Comparison of ENCODE assay signal across 1 cellular context in genomic region chr11:66282468-66283455, GRCh38.
TF ChIP-seq lines count a peak whose summit lies in the region.

No MANE protein-coding gene starts in this region.

TF ChIP-seq in K562, 482 proteins besides CTCF, POLR2A, EP300 and RAD21 (continued from another document and continues in another):
- TF ChIP-seq, protein P1, sequence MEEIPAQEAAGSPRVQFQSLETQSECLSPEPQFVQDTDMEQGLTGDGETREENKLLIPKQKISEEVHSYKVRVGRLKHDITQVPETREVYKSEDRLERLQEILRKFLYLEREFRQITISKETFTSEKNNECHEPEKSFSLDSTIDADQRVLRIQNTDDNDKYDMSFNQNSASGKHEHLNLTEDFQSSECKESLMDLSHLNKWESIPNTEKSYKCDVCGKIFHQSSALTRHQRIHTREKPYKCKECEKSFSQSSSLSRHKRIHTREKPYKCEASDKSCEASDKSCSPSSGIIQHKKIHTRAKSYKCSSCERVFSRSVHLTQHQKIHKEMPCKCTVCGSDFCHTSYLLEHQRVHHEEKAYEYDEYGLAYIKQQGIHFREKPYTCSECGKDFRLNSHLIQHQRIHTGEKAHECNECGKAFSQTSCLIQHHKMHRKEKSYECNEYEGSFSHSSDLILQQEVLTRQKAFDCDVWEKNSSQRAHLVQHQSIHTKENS (CRISPR knock-in tag; IDR thresholded peaks at IDR 0.05) = no peak
- TF ChIP-seq HNRNPUL1 (IDR thresholded peaks at IDR 0.05; ENCODE audit: low read length) (no peak), CREB1 (IDR thresholded peaks at IDR 0.05) (no peak; the same call in 1 of the 2 replicates), CREB1 (CRISPR knock-in tag; IDR thresholded peaks at IDR 0.05) (peak; percentile 81), ARHGAP35 (IDR thresholded peaks at IDR 0.05; ENCODE audit: partially characterized antibody) (no peak), FOXJ3 (CRISPR knock-in tag; IDR thresholded peaks at IDR 0.05) (no peak), SRSF7 (optimal IDR thresholded peaks at IDR 0.05; ENCODE audit: low read depth, low read length) (no peak), RNF2 (IDR thresholded peaks at IDR 0.05) (peak; percentile 79), NCOA2 (IDR thresholded peaks at IDR 0.05; ENCODE audit: partially characterized antibody in 2 of 2) (no peak), ZNF212 (CRISPR knock-in tag; IDR thresholded peaks at IDR 0.05) (no peak), CEBPZ (IDR thresholded peaks at IDR 0.05; ENCODE audit: borderline replicate concordance, low read depth, low read length) (no peak), MYC (IDR thresholded peaks at IDR 0.05; ENCODE audit: low read depth, low read length) (peak; percentile 62; the same call in 1 of the 2 replicates), MYC (CRISPR knock-in tag; IDR thresholded peaks at IDR 0.05; ENCODE audit: borderline replicate concordance, low read depth) (0 out of 2 replicates have a peak, but pooled peaks have one; percentile 23), GABPB1 (CRISPR knock-in tag; IDR thresholded peaks at IDR 0.05) (peak; percentile 77), STAT6 (CRISPR knock-in tag; IDR thresholded peaks at IDR 0.05) (no peak; the same call in 1 of the 2 replicates), GMEB1 (CRISPR knock-in tag; IDR thresholded peaks at IDR 0.05) (no peak), CC2D1A (IDR thresholded peaks at IDR 0.05) (no peak), YBX1 (IDR thresholded peaks at IDR 0.05) (no peak), EWSR1 (IDR thresholded peaks at IDR 0.05; ENCODE audit: borderline replicate concordance, low read depth, partially characterized antibody) (no peak), THRB (CRISPR knock-in tag; conservative IDR thresholded peaks at IDR 0.05) (no peak), KHSRP (IDR thresholded peaks at IDR 0.05) (no peak), HMBOX1 (IDR thresholded peaks at IDR 0.05) (no peak)
- TF ChIP-seq, protein P2, sequence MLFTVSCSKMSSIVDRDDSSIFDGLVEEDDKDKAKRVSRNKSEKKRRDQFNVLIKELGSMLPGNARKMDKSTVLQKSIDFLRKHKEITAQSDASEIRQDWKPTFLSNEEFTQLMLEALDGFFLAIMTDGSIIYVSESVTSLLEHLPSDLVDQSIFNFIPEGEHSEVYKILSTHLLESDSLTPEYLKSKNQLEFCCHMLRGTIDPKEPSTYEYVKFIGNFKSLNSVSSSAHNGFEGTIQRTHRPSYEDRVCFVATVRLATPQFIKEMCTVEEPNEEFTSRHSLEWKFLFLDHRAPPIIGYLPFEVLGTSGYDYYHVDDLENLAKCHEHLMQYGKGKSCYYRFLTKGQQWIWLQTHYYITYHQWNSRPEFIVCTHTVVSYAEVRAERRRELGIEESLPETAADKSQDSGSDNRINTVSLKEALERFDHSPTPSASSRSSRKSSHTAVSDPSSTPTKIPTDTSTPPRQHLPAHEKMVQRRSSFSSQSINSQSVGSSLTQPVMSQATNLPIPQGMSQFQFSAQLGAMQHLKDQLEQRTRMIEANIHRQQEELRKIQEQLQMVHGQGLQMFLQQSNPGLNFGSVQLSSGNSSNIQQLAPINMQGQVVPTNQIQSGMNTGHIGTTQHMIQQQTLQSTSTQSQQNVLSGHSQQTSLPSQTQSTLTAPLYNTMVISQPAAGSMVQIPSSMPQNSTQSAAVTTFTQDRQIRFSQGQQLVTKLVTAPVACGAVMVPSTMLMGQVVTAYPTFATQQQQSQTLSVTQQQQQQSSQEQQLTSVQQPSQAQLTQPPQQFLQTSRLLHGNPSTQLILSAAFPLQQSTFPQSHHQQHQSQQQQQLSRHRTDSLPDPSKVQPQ (CRISPR knock-in tag; IDR thresholded peaks at IDR 0.05; ENCODE audit: borderline replicate concordance) = no peak
- TF ChIP-seq, protein P3, sequence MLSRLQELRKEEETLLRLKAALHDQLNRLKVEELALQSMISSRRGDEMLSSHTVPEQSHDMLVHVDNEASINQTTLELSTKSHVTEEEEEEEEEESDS (CRISPR knock-in tag; IDR thresholded peaks at IDR 0.05) = no peak
- TF ChIP-seq, protein P4, sequence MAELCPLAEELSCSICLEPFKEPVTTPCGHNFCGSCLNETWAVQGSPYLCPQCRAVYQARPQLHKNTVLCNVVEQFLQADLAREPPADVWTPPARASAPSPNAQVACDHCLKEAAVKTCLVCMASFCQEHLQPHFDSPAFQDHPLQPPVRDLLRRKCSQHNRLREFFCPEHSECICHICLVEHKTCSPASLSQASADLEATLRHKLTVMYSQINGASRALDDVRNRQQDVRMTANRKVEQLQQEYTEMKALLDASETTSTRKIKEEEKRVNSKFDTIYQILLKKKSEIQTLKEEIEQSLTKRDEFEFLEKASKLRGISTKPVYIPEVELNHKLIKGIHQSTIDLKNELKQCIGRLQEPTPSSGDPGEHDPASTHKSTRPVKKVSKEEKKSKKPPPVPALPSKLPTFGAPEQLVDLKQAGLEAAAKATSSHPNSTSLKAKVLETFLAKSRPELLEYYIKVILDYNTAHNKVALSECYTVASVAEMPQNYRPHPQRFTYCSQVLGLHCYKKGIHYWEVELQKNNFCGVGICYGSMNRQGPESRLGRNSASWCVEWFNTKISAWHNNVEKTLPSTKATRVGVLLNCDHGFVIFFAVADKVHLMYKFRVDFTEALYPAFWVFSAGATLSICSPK (IDR thresholded peaks at IDR 0.05; ENCODE audit: borderline replicate concordance) = no peak
- TF ChIP-seq, protein P5, sequence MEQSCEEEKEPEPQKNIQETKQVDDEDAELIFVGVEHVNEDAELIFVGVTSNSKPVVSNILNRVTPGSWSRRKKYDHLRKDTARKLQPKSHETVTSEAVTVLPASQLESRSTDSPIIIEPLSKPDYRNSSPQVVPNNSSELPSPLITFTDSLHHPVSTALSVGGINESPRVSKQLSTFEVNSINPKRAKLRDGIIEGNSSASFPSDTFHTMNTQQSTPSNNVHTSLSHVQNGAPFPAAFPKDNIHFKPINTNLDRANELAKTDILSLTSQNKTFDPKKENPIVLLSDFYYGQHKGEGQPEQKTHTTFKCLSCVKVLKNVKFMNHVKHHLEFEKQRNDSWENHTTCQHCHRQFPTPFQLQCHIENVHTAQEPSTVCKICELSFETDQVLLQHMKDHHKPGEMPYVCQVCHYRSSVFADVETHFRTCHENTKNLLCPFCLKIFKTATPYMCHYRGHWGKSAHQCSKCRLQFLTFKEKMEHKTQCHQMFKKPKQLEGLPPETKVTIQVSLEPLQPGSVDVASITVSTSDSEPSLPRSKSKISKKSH (CRISPR knock-in tag; IDR thresholded peaks at IDR 0.05) = no peak
- TF ChIP-seq, protein P6, sequence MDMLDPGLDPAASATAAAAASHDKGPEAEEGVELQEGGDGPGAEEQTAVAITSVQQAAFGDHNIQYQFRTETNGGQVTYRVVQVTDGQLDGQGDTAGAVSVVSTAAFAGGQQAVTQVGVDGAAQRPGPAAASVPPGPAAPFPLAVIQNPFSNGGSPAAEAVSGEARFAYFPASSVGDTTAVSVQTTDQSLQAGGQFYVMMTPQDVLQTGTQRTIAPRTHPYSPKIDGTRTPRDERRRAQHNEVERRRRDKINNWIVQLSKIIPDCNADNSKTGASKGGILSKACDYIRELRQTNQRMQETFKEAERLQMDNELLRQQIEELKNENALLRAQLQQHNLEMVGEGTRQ (CRISPR knock-in tag; IDR thresholded peaks at IDR 0.05) = no peak
- TF ChIP-seq, protein P7, sequence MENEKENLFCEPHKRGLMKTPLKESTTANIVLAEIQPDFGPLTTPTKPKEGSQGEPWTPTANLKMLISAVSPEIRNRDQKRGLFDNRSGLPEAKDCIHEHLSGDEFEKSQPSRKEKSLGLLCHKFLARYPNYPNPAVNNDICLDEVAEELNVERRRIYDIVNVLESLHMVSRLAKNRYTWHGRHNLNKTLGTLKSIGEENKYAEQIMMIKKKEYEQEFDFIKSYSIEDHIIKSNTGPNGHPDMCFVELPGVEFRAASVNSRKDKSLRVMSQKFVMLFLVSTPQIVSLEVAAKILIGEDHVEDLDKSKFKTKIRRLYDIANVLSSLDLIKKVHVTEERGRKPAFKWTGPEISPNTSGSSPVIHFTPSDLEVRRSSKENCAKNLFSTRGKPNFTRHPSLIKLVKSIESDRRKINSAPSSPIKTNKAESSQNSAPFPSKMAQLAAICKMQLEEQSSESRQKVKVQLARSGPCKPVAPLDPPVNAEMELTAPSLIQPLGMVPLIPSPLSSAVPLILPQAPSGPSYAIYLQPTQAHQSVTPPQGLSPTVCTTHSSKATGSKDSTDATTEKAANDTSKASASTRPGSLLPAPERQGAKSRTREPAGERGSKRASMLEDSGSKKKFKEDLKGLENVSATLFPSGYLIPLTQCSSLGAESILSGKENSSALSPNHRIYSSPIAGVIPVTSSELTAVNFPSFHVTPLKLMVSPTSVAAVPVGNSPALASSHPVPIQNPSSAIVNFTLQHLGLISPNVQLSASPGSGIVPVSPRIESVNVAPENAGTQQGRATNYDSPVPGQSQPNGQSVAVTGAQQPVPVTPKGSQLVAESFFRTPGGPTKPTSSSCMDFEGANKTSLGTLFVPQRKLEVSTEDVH (IDR thresholded peaks at IDR 0.05; ENCODE audit: low read depth, partially characterized antibody) = peak; percentile 72
- TF ChIP-seq, protein P8, sequence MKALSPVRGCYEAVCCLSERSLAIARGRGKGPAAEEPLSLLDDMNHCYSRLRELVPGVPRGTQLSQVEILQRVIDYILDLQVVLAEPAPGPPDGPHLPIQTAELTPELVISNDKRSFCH (CRISPR knock-in tag; IDR thresholded peaks at IDR 0.05) = no peak
- TF ChIP-seq, protein P8 (tag; IDR thresholded peaks at IDR 0.05) = no peak
